8 cellular contexts compared by ENCODE assay signal in the genomic region with DNA sequence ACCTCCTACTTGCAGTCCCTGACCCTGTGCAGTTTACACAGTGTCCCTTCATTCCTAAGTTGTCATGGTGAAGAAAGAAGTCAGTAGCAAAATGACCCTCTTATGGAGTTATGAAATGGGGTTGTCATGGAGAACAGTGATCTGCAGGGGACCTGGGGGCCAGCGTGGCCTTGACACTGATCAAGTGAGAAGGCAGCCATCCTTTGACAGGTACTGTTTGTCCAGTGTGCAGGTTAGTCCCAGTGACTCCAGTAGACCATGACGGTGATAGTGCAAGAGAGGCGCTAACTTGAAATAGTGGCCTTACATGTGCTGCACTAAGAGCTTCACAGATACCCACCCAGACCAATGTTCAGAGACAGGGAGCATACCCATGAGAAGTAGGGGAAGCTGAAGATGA.
"Had no signal": no experiment of that assay in that cellular context is flagged by ENCODE, and none has a peak within 500 bp of the region (broad histone marks: within the 10 kb centered on the region; RNA-seq: fewer than 3 reads in every experiment).

No MANE protein-coding gene starts in this region.

- ATAC-seq: GM23338, K562 had no signal

- H3K4me2 ChIP-seq: GM23338 had no signal

- H3K4me1 Mint-ChIP-seq: GM23338 had no signal

- DNase-seq: H9, HCEC 1CT, KG1 had no signal

- H3K9me3 Mint-ChIP-seq: GM23338, H9 had no signal

- FAIRE-seq: H1, H54, HTR-8/SVneo, K562 had no signal

- H3K27ac Mint-ChIP-seq: GM23338 had no signal

- H2AFZ ChIP-seq: GM23338 had no signal

- H3K4me3 Mint-ChIP-seq: GM23338, H9 had no signal

- H3K4me3 ChIP-seq: GM23338, K562 had no signal
